In genomic region chr6:151431336-151431735, GRCh38 we compare ENCODE assay signal across 20 cellular contexts. TPM values are rescaled to one million over a fixed set of nuclear protein-coding genes. Genes with fewer than 3 reads are reported as not detected.
DNase-seq lines count a peak whose midpoint lies in the region; ATAC-seq and TF ChIP-seq lines count a peak whose summit lies in the region.
"Had no signal": no experiment of that assay in that cellular context is flagged by ENCODE, and none has a peak within 500 bp of the region (broad histone marks: within the 10 kb centered on the region; RNA-seq: fewer than 3 reads in every experiment).

No MANE protein-coding gene starts in this region.

- peaks cover 8% of the 10 kb centered on the region for H3K36me3 Mint-ChIP-seq in T-helper 17 cell (ENCODE audit: low read depth)
- H3K36me3 Mint-ChIP-seq in nephron progenitor cell (ENCODE audit: low read depth): peaks cover 60% of the 10 kb centered on the region
- H3K36me3 Mint-ChIP-seq in MCF 10A (ENCODE audit: insufficient read depth, unreplicated experiment): peaks cover 82% of the 10 kb centered on the region
- H3K36me3 Mint-ChIP-seq in progenitor cell of endocrine pancreas (ENCODE audit: insufficient read depth): peaks cover 14% of the 10 kb centered on the region

- H4K20me1 ChIP-seq in hepatocyte (ENCODE audit: insufficient read depth, poor library complexity, severe bottlenecking): no peaks in the 10 kb centered on the region

- DNase-seq in NCI-H2107 treated with DMSO at 0.1 percent for 48 hours (lab: John Stamatoyannopoulos, UW; ENCODE audit: unreplicated experiment): peak; percentile 37
- DNase-seq in NCI-H2107 (lab: John Stamatoyannopoulos, UW): no peak
- DNase-seq in T-helper 17 cell: no peak
- DNase-seq in choroid plexus epithelial cell (ENCODE audit: low read depth): peak; percentile 69
- DNase-seq in nephron progenitor cell: no peak
- no peak for DNase-seq in hepatocyte (ENCODE audit: low spot score)
- DNase-seq in MCF 10A (ENCODE audit: unreplicated experiment): no peak
- no peak for DNase-seq in progenitor cell of endocrine pancreas (ENCODE audit: low spot score, unreplicated experiment)
- DNase-seq: CD8-positive, alpha-beta memory T cell; DND-41; GDM1; GM23248; NCI-H1436 treated with DMSO at 0.1 percent for 48 hours; NCI-H2029 treated with DMSO at 0.1 percent for 48 hours; NCI-H2227 treated with DMSO at 0.1 percent for 48 hours had no signal

- peaks cover 6% of the 10 kb centered on the region for H3K4me1 Mint-ChIP-seq in T-helper 17 cell
- no peaks in the 10 kb centered on the region for H3K4me1 Mint-ChIP-seq in nephron progenitor cell
- no peaks in the 10 kb centered on the region for H3K4me1 Mint-ChIP-seq in MCF 10A (ENCODE audit: insufficient read depth, unreplicated experiment)
- H3K4me1 Mint-ChIP-seq in progenitor cell of endocrine pancreas (ENCODE audit: low read depth): no peaks in the 10 kb centered on the region

- TF ChIP-seq CTCF in choroid plexus epithelial cell (conservative IDR thresholded peaks at IDR 0.05; ENCODE audit: low read depth, low read length) (no peak), nephron progenitor cell (IDR thresholded peaks at IDR 0.05) (no peak), hepatocyte (IDR thresholded peaks at IDR 0.05; ENCODE audit: poor library complexity) (no peak), MCF 10A (IDR thresholded peaks at IDR 0.05; ENCODE audit: unreplicated experiment) (no peak), progenitor cell of endocrine pancreas (IDR thresholded peaks at IDR 0.05; ENCODE audit: unreplicated experiment) (no peak)

- H3K9me3 Mint-ChIP-seq in nephron progenitor cell: no peaks in the 10 kb centered on the region
- H3K9me3 Mint-ChIP-seq in MCF 10A (ENCODE audit: unreplicated experiment): no peaks in the 10 kb centered on the region
- H3K9me3 Mint-ChIP-seq in progenitor cell of endocrine pancreas (ENCODE audit: low read depth): no peaks in the 10 kb centered on the region
- H3K9me3 Mint-ChIP-seq: CD8-positive, alpha-beta memory T cell had no signal

- CTCF ChIA-PET in MCF 10A (lab: Yijun Ruan, JAX): interaction anchor here (0.7 to 0.9 kb wide), 2 partner anchors 14 to 931 kb away, joined by 3 read pairs; no protein-coding TSS in a partner anchor

- no peak for ATAC-seq in T-helper 17 cell
- ATAC-seq: HCT116 had no signal

- H3K4me3 Mint-ChIP-seq in T-helper 17 cell (no peak overlapping the region), nephron progenitor cell (no peak overlapping the region), MCF 10A (ENCODE audit: unreplicated experiment) (no peak overlapping the region), progenitor cell of endocrine pancreas (ENCODE audit: low read depth) (no peak overlapping the region)

- H3K4me3 ChIP-seq in choroid plexus epithelial cell (ENCODE audit: low read depth, low read length) (no peak overlapping the region), hepatocyte (no peak overlapping the region)
- H3K4me3 ChIP-seq: BLaER1 treated with 17β-estradiol and CSF1 and Interleukin-3, amounts not matched to agents 10 nM and 100 nM; GM12878; GM23248; K562 had no signal

- H3K27ac Mint-ChIP-seq in T-helper 17 cell (peak overlapping the region; percentile 80), nephron progenitor cell (peak overlapping the region; percentile 31), MCF 10A (ENCODE audit: low read depth, unreplicated experiment) (no peak overlapping the region), progenitor cell of endocrine pancreas (no peak overlapping the region)

- H3K36me3 ChIP-seq in hepatocyte (replicated peaks; ENCODE audit: insufficient read depth, low read depth): no peaks in the 10 kb centered on the region

- 87% methylated on average over 3 of the region's 3 CpGs for WGBS in hepatocyte (ENCODE audit: low lambda C conversion rate, missing lambda C conversion rate)

- H3K27me3 ChIP-seq in hepatocyte: no peaks in the 10 kb centered on the region
- H3K27me3 ChIP-seq: BLaER1 treated with 17β-estradiol and CSF1 and Interleukin-3, amounts not matched to agents 10 nM and 100 nM had no signal

- H3K4me2 ChIP-seq in hepatocyte: no peak overlapping the region
- H3K4me2 ChIP-seq: BLaER1 treated with 17β-estradiol and CSF1 and Interleukin-3, amounts not matched to agents 10 nM and 100 nM had no signal

- H3K9me2 ChIP-seq in hepatocyte (replicated peaks; ENCODE audit: insufficient read depth): no peaks in the 10 kb centered on the region

- no peak overlapping the region for H3K27ac ChIP-seq in hepatocyte
- H3K27ac ChIP-seq: 22Rv1; BLaER1 treated with 17β-estradiol and CSF1 and Interleukin-3, amounts not matched to agents 10 nM and 100 nM; GM23248 had no signal

- intact Hi-C loops in MCF 10A (cut with micrococcal nuclease): no loop called here

- POLR2A ChIA-PET in MCF 10A (lab: Yijun Ruan, JAX): no interaction called here

- BruUV-seq in MCF 10A (replicated peaks; lab: Mats Ljungman, UMichigan): no TSS peak

- no peak overlapping the region for H2AFZ ChIP-seq in hepatocyte
- H2AFZ ChIP-seq: GM23248 had no signal

- H3K27me3 Mint-ChIP-seq in T-helper 17 cell (no peaks in the 10 kb centered on the region), nephron progenitor cell (ENCODE audit: low read depth, poor library complexity) (no peaks in the 10 kb centered on the region), MCF 10A (ENCODE audit: insufficient read depth, unreplicated experiment) (no peaks in the 10 kb centered on the region), progenitor cell of endocrine pancreas (no peaks in the 10 kb centered on the region)
- H3K27me3 Mint-ChIP-seq: CD8-positive, alpha-beta memory T cell had no signal

- no peaks in the 10 kb centered on the region for H3K9me3 ChIP-seq in T-helper 17 cell (ENCODE audit: control insufficient read depth, low read length, poor library complexity, severe bottlenecking)
- no peaks in the 10 kb centered on the region for H3K9me3 ChIP-seq in hepatocyte (ENCODE audit: low read depth)
- H3K9me3 ChIP-seq: BLaER1 treated with 17β-estradiol and CSF1 and Interleukin-3, amounts not matched to agents 10 nM and 100 nM had no signal

- no peaks in the 10 kb centered on the region for H3K4me1 ChIP-seq in hepatocyte (ENCODE audit: insufficient read depth)

- peaks cover 32% of the 10 kb centered on the region for H3K79me2 ChIP-seq in hepatocyte

RNA-seq across cellular contexts. Expression of gene RMND1, which starts 20.6 kb away (rescaled TPM):
- total RNA-seq in T-helper 17 cell (1 to 10 TPM; 7.0 to 8.5 TPM), hepatocyte (41.9 and 43.5 TPM in 2 replicates), MCF 10A (2022) (32.9 and 37.6 TPM in 2 replicates), progenitor cell of endocrine pancreas (38.5 and 40.2 TPM in 2 replicates)
- polyA plus RNA-seq in hepatocyte: 24.1 and 27.1 TPM in 2 replicates

RNA-seq across cellular contexts. Expression of gene ZBTB2, which starts 40.0 kb away (rescaled TPM):
- 10 to 100 TPM; 23.5 to 29.2 TPM for total RNA-seq in T-helper 17 cell
- total RNA-seq in hepatocyte: 17.3 and 17.4 TPM in 2 replicates
- polyA plus RNA-seq in hepatocyte: 10.2 and 10.6 TPM in 2 replicates
- total RNA-seq in MCF 10A (2022): 10.7 and 15.6 TPM in 2 replicates
- 14.4 and 15.2 TPM in 2 replicates for total RNA-seq in progenitor cell of endocrine pancreas

Comparison
In these comparisons a context has a peak if more than half of its experiments do, and no peak if none do; other contexts are left out.
1. DNase-seq: peak in NCI-H2107 treated with DMSO at 0.1 percent for 48 hours (single experiment) and choroid plexus epithelial cell (single experiment); none in NCI-H2107 (single experiment), T-helper 17 cell (0 of 3), nephron progenitor cell (single experiment), hepatocyte (single experiment), MCF 10A (single experiment) and progenitor cell of endocrine pancreas (single experiment).
2. H3K27ac Mint-ChIP-seq: peak in T-helper 17 cell (single experiment) and nephron progenitor cell (single experiment); none in MCF 10A (single experiment) and progenitor cell of endocrine pancreas (single experiment).